In the genomic region with DNA sequence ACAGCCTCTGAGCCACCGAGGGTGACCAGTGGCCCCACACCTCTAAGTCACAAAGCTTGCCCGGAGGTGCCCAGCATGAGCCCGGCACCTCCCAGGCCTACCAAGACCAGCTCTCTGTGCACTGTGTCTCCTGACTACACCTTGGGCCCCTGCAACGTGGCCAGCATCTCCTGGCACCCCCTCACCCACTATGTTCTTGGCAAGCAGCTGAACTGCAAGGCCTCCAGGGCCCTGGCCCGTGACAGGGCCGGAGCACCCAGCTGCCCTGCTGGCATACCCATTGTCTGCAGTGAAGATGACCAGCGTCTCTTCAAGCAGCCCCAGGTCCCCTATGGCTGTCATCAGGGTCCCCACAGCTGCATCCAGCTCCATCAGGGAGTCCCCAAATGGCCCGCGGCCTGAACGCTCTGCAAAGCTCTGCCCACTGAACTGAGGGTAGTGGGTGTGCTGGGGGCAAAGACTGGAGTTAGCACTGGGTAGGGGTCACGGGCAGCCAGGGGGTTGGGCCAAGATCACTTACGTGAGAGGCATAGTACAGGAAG, we compare ENCODE assay signal across 14 cellular contexts. TPM values are rescaled to one million over a fixed set of nuclear protein-coding genes. Genes with fewer than 3 reads are reported as not detected.
DNase-seq lines count a peak whose midpoint lies in the region; ATAC-seq and TF ChIP-seq lines count a peak whose summit lies in the region.
"Had no signal": no experiment of that assay in that cellular context is flagged by ENCODE, and none has a peak within 500 bp of the region (broad histone marks: within the 10 kb centered on the region; RNA-seq: fewer than 3 reads in every experiment).

No MANE protein-coding gene starts in this region.

- ATAC-seq in DND-41 (ENCODE audit: insufficient read depth, low read depth) (no peak), naive B cell (ENCODE audit: low read depth in 2 of 2) (no peak), GM21529 (IDR thresholded peaks at IDR 0.05; ENCODE audit: unreplicated experiment) (no peak), GM21528 (IDR thresholded peaks at IDR 0.05; ENCODE audit: low FRiP score, unreplicated experiment) (no peak)
- ATAC-seq in activated naive CD4-positive, alpha-beta T cell treated with anti-CD3 and anti-CD28 coated beads, Interleukin-2, amount 50 U/mL, for 72 hours, result no peak
- ATAC-seq: pancreas had no signal

- peak overlapping the region; percentile 32 to 89 (median 72) for H3K4me3 Mint-ChIP-seq in naive B cell

- H4K20me1 ChIP-seq in DND-41 (ENCODE audit: insufficient read depth, low read length), result no peaks in the 10 kb centered on the region

- H3K9ac ChIP-seq in DND-41 (ENCODE audit: low read depth, low read length), result peak overlapping the region; percentile 99; the same call in 1 of the 2 replicates

- peaks cover 4 to 10% of the 10 kb centered on the region in 2 donors for H3K36me3 Mint-ChIP-seq in activated naive CD4-positive, alpha-beta T cell treated with anti-CD3 and anti-CD28 coated beads, Interleukin-2, amount 50 U/mL, for 72 hours
- no peaks in the 10 kb centered on the region for H3K36me3 Mint-ChIP-seq in naive B cell

- no peak overlapping the region for H3K27ac ChIP-seq in DND-41 (ENCODE audit: low read length)
- H3K27ac ChIP-seq: SJSA1, thoracic aorta had no signal

- H3K27me3 Mint-ChIP-seq in naive B cell, result no peaks in the 10 kb centered on the region

- H3K4me1 ChIP-seq in DND-41 (ENCODE audit: insufficient read depth, low read length), result peaks cover 43% of the 10 kb centered on the region

- H3K36me3 ChIP-seq in DND-41 (ENCODE audit: insufficient read depth, low read length), result peaks cover 20% of the 10 kb centered on the region
- H3K36me3 ChIP-seq: pancreas, thoracic aorta had no signal

- TF ChIP-seq CTCF in AG09309 (IDR thresholded peaks at IDR 0.05; ENCODE audit: control insufficient read depth, insufficient read depth, low read depth, low read length, missing control alignments) (peak; percentile 2), DND-41 (IDR thresholded peaks at IDR 0.05; ENCODE audit: borderline replicate concordance, extremely low read depth, low read length, poor library complexity, severe bottlenecking) (peak; percentile 15)

- DNase-seq in AG09309 (ENCODE audit: low read depth) (no peak), DND-41 (no peak), naive B cell (no peak), cortex of kidney (lab: John Stamatoyannopoulos, UW) (no peak), AML-193 (lab: John Stamatoyannopoulos, UW) (no peak)
- peak in 1 of 2 donors; percentile 57 for DNase-seq in activated naive CD4-positive, alpha-beta T cell treated with anti-CD3 and anti-CD28 coated beads, Interleukin-2, amount 50 U/mL, for 72 hours (ENCODE audit: low spot score in 2 of 2)
- DNase-seq: left cardiac atrium; NCI-H524; stimulated activated CD4-positive, alpha-beta T cell treated with anti-CD3 and anti-CD28 coated beads, Interleukin-4, amount 100 ng/mL, for 24 hours had no signal

- H3K4me3 ChIP-seq in AG09309 (ENCODE audit: control insufficient read depth, low read depth, low read length) (no peak overlapping the region), DND-41 (ENCODE audit: low read depth in 1 of 2, low read length in 2 of 2) (peak overlapping the region in 1 of 2 experiments; percentile 73; a peak in 2 of 4 replicates)

- H3K27ac Mint-ChIP-seq in activated naive CD4-positive, alpha-beta T cell treated with anti-CD3 and anti-CD28 coated beads, Interleukin-2, amount 50 U/mL, for 72 hours, result peak overlapping the region; percentile 29 to 79
- peak overlapping the region in 3 of 6 donors; percentile 64 to 93 (median 85) for H3K27ac Mint-ChIP-seq in naive B cell

- no peaks in the 10 kb centered on the region for H3K9me3 ChIP-seq in DND-41 (ENCODE audit: insufficient read depth, low read length, severe bottlenecking)
- H3K9me3 ChIP-seq: pancreas, thoracic aorta had no signal

- no peaks in the 10 kb centered on the region for H3K27me3 ChIP-seq in DND-41 (ENCODE audit: insufficient read depth, low read length, poor library complexity)
- H3K27me3 ChIP-seq: pancreas had no signal

- H3K4me2 ChIP-seq in DND-41 (ENCODE audit: insufficient read depth, low read length), result peak overlapping the region; percentile 91

- H2AFZ ChIP-seq in DND-41 (ENCODE audit: low read depth, low read length), result no peak overlapping the region

- peaks cover 22% of the 10 kb centered on the region for H3K79me2 ChIP-seq in DND-41 (ENCODE audit: insufficient read depth, low read length)

- no peaks in the 10 kb centered on the region for H3K9me3 Mint-ChIP-seq in activated naive CD4-positive, alpha-beta T cell treated with anti-CD3 and anti-CD28 coated beads, Interleukin-2, amount 50 U/mL, for 72 hours
- no peaks in the 10 kb centered on the region for H3K9me3 Mint-ChIP-seq in naive B cell

- peaks cover 25 to 33% (median 28%) of the 10 kb centered on the region in 3 donors for H3K4me1 Mint-ChIP-seq in naive B cell

RNA-seq across cellular contexts. Expression of a gene that starts 1.6 kb away (rescaled TPM):
- total RNA-seq in activated naive CD4-positive, alpha-beta T cell treated with anti-CD3 and anti-CD28 coated beads, Interleukin-2, amount 50 U/mL, for 72 hours, result 10 to 100 TPM; 23.8 to 24.7 TPM
- 10 to 100 TPM in 2 of 6 donors, 1 to 10 TPM in 4; 7.5 to 12.5 (median 8.8) TPM for polyA plus RNA-seq in naive B cell (ENCODE audit: low read depth in 6 of 6)

RNA-seq across cellular contexts. Expression of a gene that starts 25.8 kb away (rescaled TPM):
- total RNA-seq in activated naive CD4-positive, alpha-beta T cell treated with anti-CD3 and anti-CD28 coated beads, Interleukin-2, amount 50 U/mL, for 72 hours, result under 1 TPM; 0.27 to 0.54 TPM
- under 1 TPM in 1 of 6 donors, not detected in 5; 0.04 TPM for polyA plus RNA-seq in naive B cell (ENCODE audit: low read depth in 6 of 6)

RNA-seq across cellular contexts. Expression of a gene that starts 43.7 kb away (rescaled TPM):
- 100 to 1,000 TPM in 1 of 2 donors, 10 to 100 TPM in 1; 83.8 to 127 TPM for total RNA-seq in activated naive CD4-positive, alpha-beta T cell treated with anti-CD3 and anti-CD28 coated beads, Interleukin-2, amount 50 U/mL, for 72 hours
- 10 to 100 TPM; 36.2 to 50.8 (median 42.0) TPM for polyA plus RNA-seq in naive B cell (ENCODE audit: low read depth in 6 of 6)

RNA-seq across cellular contexts. Expression of a gene that starts 46.2 kb away (rescaled TPM):
- total RNA-seq in activated naive CD4-positive, alpha-beta T cell treated with anti-CD3 and anti-CD28 coated beads, Interleukin-2, amount 50 U/mL, for 72 hours, result under 1 TPM in 1 of 2 donors, not detected in 1; 0.66 TPM
- polyA plus RNA-seq in naive B cell (ENCODE audit: low read depth in 6 of 6), result not detected

RNA-seq across cellular contexts. Expression of a gene that starts 48.2 kb away (rescaled TPM):
- total RNA-seq in activated naive CD4-positive, alpha-beta T cell treated with anti-CD3 and anti-CD28 coated beads, Interleukin-2, amount 50 U/mL, for 72 hours, result 10 to 100 TPM; 61.8 to 92.2 TPM
- 1 to 10 TPM in 2 of 6 donors, under 1 TPM in 3, not detected in 1; 0.09 to 1.4 (median 1.00) TPM for polyA plus RNA-seq in naive B cell (ENCODE audit: low read depth in 6 of 6)
